In genomic region chr15:37788330-37788729, GRCh38 we compare ENCODE assay signal across 22 cellular contexts.
DNase-seq lines count a peak whose midpoint lies in the region; TF ChIP-seq lines count a peak whose summit lies in the region.
"Had no signal": no experiment of that assay in that cellular context is flagged by ENCODE, and none has a peak within 500 bp of the region (broad histone marks: within the 10 kb centered on the region; RNA-seq: fewer than 3 reads in every experiment).

No MANE protein-coding gene starts in this region.

- no peak overlapping the region for H3K4me2 ChIP-seq in Loucy (ENCODE audit: low read depth, low read length, poor library complexity, severe bottlenecking)
- H3K4me2 ChIP-seq in osteoblast (ENCODE audit: insufficient read depth, low read length), result no peak overlapping the region

- intact Hi-C loops in tibial artery (cut with DNase I; ENCODE audit: low total_unique reads), result no loop called here

- TF ChIP-seq CTCF in Loucy (conservative IDR thresholded peaks at IDR 0.05; ENCODE audit: low read length) (no peak), osteoblast (IDR thresholded peaks at IDR 0.05; ENCODE audit: extremely low read depth, low read depth, low read length) (no peak), tibial artery (IDR thresholded peaks at IDR 0.05) (no peak)

- H3K9me2 ChIP-seq in Loucy (replicated peaks; ENCODE audit: low read depth, low read length), result no peaks in the 10 kb centered on the region

- H3K9me3 ChIP-seq in Loucy (ENCODE audit: insufficient read depth, low read depth, low read length) (no peaks in the 10 kb centered on the region), endocrine pancreas (ENCODE audit: control insufficient read depth, low read length) (no peaks in the 10 kb centered on the region), osteoblast (ENCODE audit: low read depth, low read length) (no peaks in the 10 kb centered on the region), tibial artery (no peaks in the 10 kb centered on the region)
- H3K9me3 ChIP-seq: Caco-2, SJCRH30 had no signal

- H3K27me3 ChIP-seq in Loucy (ENCODE audit: insufficient read depth, low read length, poor library complexity, severe bottlenecking), result no peaks in the 10 kb centered on the region
- H3K27me3 ChIP-seq in endocrine pancreas (ENCODE audit: control insufficient read depth, insufficient read depth, low read length), result no peaks in the 10 kb centered on the region
- H3K27me3 ChIP-seq in osteoblast (ENCODE audit: insufficient read depth, low read length), result no peaks in the 10 kb centered on the region
- no peaks in the 10 kb centered on the region for H3K27me3 ChIP-seq in tibial artery

- no peaks in the 10 kb centered on the region for H4K20me1 ChIP-seq in Loucy (ENCODE audit: insufficient read depth, low read length, poor library complexity, severe bottlenecking)
- no peaks in the 10 kb centered on the region for H4K20me1 ChIP-seq in osteoblast (ENCODE audit: insufficient read depth, low read length)

- H2AFZ ChIP-seq in Loucy (ENCODE audit: low read length) (peak overlapping the region; percentile 86), osteoblast (ENCODE audit: low read length) (peak overlapping the region; percentile 74)

- H3K4me1 ChIP-seq in Loucy (ENCODE audit: insufficient read depth, low read length, poor library complexity, severe bottlenecking) (peaks cover 29% of the 10 kb centered on the region), endocrine pancreas (ENCODE audit: control insufficient read depth, insufficient read depth, low read length) (peaks cover 16% of the 10 kb centered on the region), osteoblast (ENCODE audit: insufficient read depth, low read length) (peaks cover 30% of the 10 kb centered on the region), tibial artery (no peaks in the 10 kb centered on the region)
- H3K4me1 ChIP-seq: Caco-2, SJCRH30 had no signal

- H3K4me3 ChIP-seq in Loucy (ENCODE audit: low read length, poor library complexity, severe bottlenecking) (no peak overlapping the region), endocrine pancreas (ENCODE audit: control insufficient read depth, insufficient read depth, low read length) (peak overlapping the region; percentile 44), osteoblast (ENCODE audit: insufficient read depth, low read length) (no peak overlapping the region), tibial artery (no peak overlapping the region)
- H3K4me3 ChIP-seq: K562, SJCRH30 had no signal

- H3F3A ChIP-seq in Loucy (ENCODE audit: low read depth), result no peaks in the 10 kb centered on the region

- H3K36me3 ChIP-seq in Loucy (ENCODE audit: insufficient read depth, low read length) (no peaks in the 10 kb centered on the region), endocrine pancreas (ENCODE audit: control insufficient read depth, insufficient read depth, low read length) (no peaks in the 10 kb centered on the region), osteoblast (ENCODE audit: insufficient read depth, low read length) (no peaks in the 10 kb centered on the region), tibial artery (no peaks in the 10 kb centered on the region)
- H3K36me3 ChIP-seq: SJCRH30 had no signal

- H3K9ac ChIP-seq in Loucy (ENCODE audit: low read depth, low read length, poor library complexity, severe bottlenecking) (no peak overlapping the region), endocrine pancreas (ENCODE audit: control insufficient read depth, insufficient read depth, low read length) (peak overlapping the region; percentile 5)

- no peak overlapping the region for H3K27ac ChIP-seq in osteoblast (ENCODE audit: low read depth, low read length)
- no peak overlapping the region for H3K27ac ChIP-seq in caudate nucleus (ENCODE audit: low read depth, low read length)
- no peak overlapping the region for H3K27ac ChIP-seq in tibial artery
- H3K27ac ChIP-seq: HL-60, SJCRH30 had no signal

- H3K79me2 ChIP-seq in Loucy (ENCODE audit: insufficient read depth, low read length) (no peaks in the 10 kb centered on the region), osteoblast (ENCODE audit: insufficient read depth, low read length) (no peaks in the 10 kb centered on the region)

- DNase-seq in DMS53 treated with DMSO at 0.1 percent for 48 hours (lab: John Stamatoyannopoulos, UW; ENCODE audit: unreplicated experiment), result peak; percentile 46
- no peak for DNase-seq in osteoblast (ENCODE audit: insufficient read length, low spot score, missing footprints)
- no peak for DNase-seq in RPMI8226
- DNase-seq in caudate nucleus (lab: John Stamatoyannopoulos, UW), result no peak
- DNase-seq in tibial artery, result no peak
- DNase-seq: C1 segment of cervical spinal cord; Caco-2; CD4-positive, alpha-beta memory T cell; DMS79 treated with DMSO at 0.1 percent for 48 hours; Kasumi-1; NCI-H1694 treated with DMSO at 0.1 percent for 48 hours; NCI-H2171; NCI-H226; NCI-H524; NCI-H748 treated with DMSO at 0.1 percent for 48 hours; NK-92 treated with Interleukin-12 subunit alpha and Interleukin-12 subunit beta, amount 100 ng/mL, for 24 hours; PC-3; SJCRH30 had no signal
